In genomic region chr14:23631702-23632460, GRCh38 we compare ENCODE assay signal across 9 cellular contexts. TPM values are rescaled to one million over a fixed set of nuclear protein-coding genes. Genes with fewer than 3 reads are reported as not detected.
DNase-seq lines count a peak whose midpoint lies in the region; ATAC-seq, FAIRE-seq and TF ChIP-seq lines count a peak whose summit lies in the region.
"Had no signal": no experiment of that assay in that cellular context is flagged by ENCODE, and none has a peak within 500 bp of the region (broad histone marks: within the 10 kb centered on the region; RNA-seq: fewer than 3 reads in every experiment).

No MANE protein-coding gene starts in this region.

- peak overlapping the region in 1 of 2 donors; percentile 59 for H3K9ac ChIP-seq in kidney (ENCODE audit: low read length in 2 of 2)

- peak; percentile 96 for TF ChIP-seq CTCF in kidney (IDR thresholded peaks at IDR 0.05; ENCODE audit: borderline replicate concordance, extremely low read depth, insufficient read depth)

- peak overlapping the region in 1 of 2 donors; percentile 42 for H3K27ac ChIP-seq in kidney (ENCODE audit: low read depth in 2 of 2, low read length in 2 of 2)

- DNase-seq in G401 (ENCODE audit: low spot score) (peak; percentile 85), NCI-H2171 (lab: John Stamatoyannopoulos, UW) (peak; percentile 94), kidney (peak; percentile 85)
- peak; percentile 54 for DNase-seq in activated CD4-positive, CD25-positive, alpha-beta regulatory T cell treated with anti-CD3 and anti-CD28 coated beads, Interleukin-2, amount 50 U/mL, for 16 hours (ENCODE audit: low read depth, low spot score)
- DNase-seq in central memory CD4-positive, alpha-beta T cell: peak; percentile 62
- DNase-seq in stimulated activated CD4-positive, alpha-beta T cell treated with anti-CD3 and anti-CD28 coated beads, Interleukin-15, amount 100 ng/mL, for 24 hours: peak; percentile 81

- H3K9me3 ChIP-seq in kidney (ENCODE audit: control insufficient read depth in 1 of 2, low read length in 2 of 2): no peaks in the 10 kb centered on the region

- in situ Hi-C loops in G401 (cut with HindIII; ENCODE audit: low sequenced_read_pairs): no loop called here

- intact Hi-C loops in kidney (cut with DNase I): loop anchor here (10.0 kb wide), 1 partner anchor 303 kb away; no protein-coding TSS in a partner anchor

- no peak for FAIRE-seq in kidney (lab: Jason Lieb, UNC)

- ATAC-seq in HG02678 (IDR thresholded peaks at IDR 0.05; ENCODE audit: unreplicated experiment): peak; percentile 55
- ATAC-seq in HG02884 (IDR thresholded peaks at IDR 0.05; ENCODE audit: unreplicated experiment): no peak

- peak overlapping the region; percentile 42 to 51 for H3K4me3 ChIP-seq in kidney (ENCODE audit: low read length in 2 of 2)
- H3K4me3 ChIP-seq: skin epidermis had no signal

- H3K4me1 ChIP-seq in kidney (ENCODE audit: control insufficient read depth in 1 of 2, insufficient read depth in 1 of 2, low read depth in 1 of 2, low read length in 2 of 2): peaks cover 0 to 9% of the 10 kb centered on the region in 2 donors

- H3K36me3 ChIP-seq in kidney (ENCODE audit: control insufficient read depth in 1 of 2, insufficient read depth in 2 of 2, low read length in 2 of 2): no peaks in the 10 kb centered on the region

RNA-seq across cellular contexts. Expression of gene DHRS2, which starts 4.3 kb away (rescaled TPM):
- total RNA-seq in G401 (2014; rRNA removed; shearing (Covaris generic)): 0.61 and 3.7 TPM in 2 replicates
- 0.31 TPM for total RNA-seq in kidney
- polyA plus RNA-seq in kidney (ENCODE audit: insufficient read depth, low read depth, low replicate concordance): 2.4 TPM

RNA-seq across cellular contexts. Expression of gene JPH4, which starts 53.3 kb away (rescaled TPM):
- total RNA-seq in G401 (2014; rRNA removed; shearing (Covaris generic)): not detected in 2 replicates
- 7.0 TPM for total RNA-seq in kidney
- polyA plus RNA-seq in kidney (ENCODE audit: insufficient read depth, low read depth, low replicate concordance): 3.6 TPM
